ENCODE assay signal across 1 cellular context in the genomic region with DNA sequence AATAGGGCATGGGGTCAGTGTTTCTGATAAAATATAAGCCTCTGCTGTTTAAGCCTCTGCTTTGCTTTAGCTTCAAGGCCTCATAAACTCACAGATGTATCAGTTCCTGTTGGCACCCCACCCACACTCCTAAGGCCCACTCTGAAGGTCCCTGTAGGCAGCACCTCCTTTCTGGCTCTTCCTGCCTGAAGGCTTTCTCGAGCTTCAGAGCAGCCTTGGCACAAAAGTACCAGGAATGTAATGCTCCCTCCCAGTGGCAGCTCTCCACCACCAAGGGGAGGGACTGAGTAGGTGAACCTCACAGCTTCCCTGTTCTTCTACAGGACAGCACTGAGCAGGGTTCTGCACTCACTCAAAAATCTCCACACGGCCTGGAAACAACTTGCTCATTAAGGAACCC.
TF ChIP-seq lines count a peak whose summit lies in the region.

No MANE protein-coding gene starts in this region.

TF ChIP-seq in WTC11, 78 proteins besides CTCF, POLR2A, EP300 and RAD21 (continued from another document):
- no peak for TF ChIP-seq RELA (CRISPR knock-in tag; IDR thresholded peaks at IDR 0.05; ENCODE audit: borderline replicate concordance)
- no peak for TF ChIP-seq FOXJ3 (CRISPR knock-in tag; IDR thresholded peaks at IDR 0.05; ENCODE audit: borderline replicate concordance)
